10 cellular contexts compared by ENCODE assay signal in genomic region chr5:10726913-10727517, GRCh38. TPM values are rescaled to one million over a fixed set of nuclear protein-coding genes. Genes with fewer than 3 reads are reported as not detected.
A peak's percentile ranks its signal among the peaks of the same experiment; 100 is the strongest.
DNase-seq lines count a peak whose midpoint lies in the region; ATAC-seq and TF ChIP-seq lines count a peak whose summit lies in the region.
"Had no signal": no experiment of that assay in that cellular context is flagged by ENCODE, and none has a peak within 500 bp of the region (broad histone marks: within the 10 kb centered on the region; RNA-seq: fewer than 3 reads in every experiment).

No MANE protein-coding gene starts in this region.

- 50% methylated on average over 8 of the region's 8 CpGs for WGBS in right cardiac atrium
- WGBS in SK-N-SH (ENCODE audit: low lambda C conversion rate): 96% methylated on average over 6 of the region's 8 CpGs

- TF ChIP-seq EP300 in SK-N-SH (IDR thresholded peaks at IDR 0.05; ENCODE audit: borderline replicate concordance in 1 of 2, low read depth in 1 of 2, low read length in 1 of 2): no peak

- no peak for TF ChIP-seq CTCF in SK-N-SH (IDR thresholded peaks at IDR 0.05)

- intact Hi-C loops in right cardiac atrium (cut with DNase I): no loop called here
- intact Hi-C loops in posterior cingulate gyrus (cut with DNase I): no loop called here

- ATAC-seq in GM18502 (IDR thresholded peaks at IDR 0.05; ENCODE audit: poor library complexity, unreplicated experiment): peak; percentile 97
- ATAC-seq in GM21390 (IDR thresholded peaks at IDR 0.05; ENCODE audit: unreplicated experiment): peak; percentile 82
- peak; percentile 95 for ATAC-seq in HG03442 (IDR thresholded peaks at IDR 0.05; ENCODE audit: unreplicated experiment)
- no peak for ATAC-seq in right cardiac atrium
- ATAC-seq: naive thymus-derived CD8-positive, alpha-beta T cell had no signal

- H3K27me3 ChIP-seq in right cardiac atrium (ENCODE audit: control insufficient read depth, insufficient read depth): no peaks in the 10 kb centered on the region
- H3K27me3 ChIP-seq in SK-N-SH (ENCODE audit: insufficient read depth): no peaks in the 10 kb centered on the region
- H3K27me3 ChIP-seq: Peyer's patch had no signal

- H3K9me3 ChIP-seq in right cardiac atrium (ENCODE audit: control insufficient read depth, low read length) (peaks cover 2% of the 10 kb centered on the region), SK-N-SH (no peaks in the 10 kb centered on the region)
- H3K9me3 ChIP-seq: Peyer's patch had no signal

- peaks cover 0 to 14% of the 10 kb centered on the region in 2 experiments for H3K36me3 ChIP-seq in SK-N-SH (replicated peaks in 1 of 2; ENCODE audit: control insufficient read depth in 1 of 2, insufficient read depth in 2 of 2, low read length in 1 of 2)

- H2AFZ ChIP-seq in SK-N-SH (ENCODE audit: low read depth): no peak overlapping the region

- no peak overlapping the region for H3K4me3 ChIP-seq in right cardiac atrium (ENCODE audit: low read length)
- H3K4me3 ChIP-seq in SK-N-SH (ENCODE audit: low read depth in 2 of 2, low read length in 1 of 2): no peak overlapping the region
- H3K4me3 ChIP-seq: Peyer's patch had no signal

- peaks cover 25% of the 10 kb centered on the region for H3K79me2 ChIP-seq in SK-N-SH (ENCODE audit: insufficient read depth)

- H3K27ac ChIP-seq in right cardiac atrium (ENCODE audit: low read length): peak overlapping the region; percentile 9
- H3K27ac ChIP-seq in SK-N-SH (ENCODE audit: low read depth in 2 of 2, low read length in 1 of 2): peak overlapping the region in 1 of 2 experiments; percentile 94; a peak in 2 of 4 replicates

- H3K9ac ChIP-seq in SK-N-SH: no peak overlapping the region

- POLR2A ChIA-PET in SK-N-SH (lab: Yijun Ruan, JAX): no interaction called here

- no peak for DNase-seq in right cardiac atrium
- no peak for DNase-seq in posterior cingulate gyrus
- DNase-seq in kidney glomerular epithelial cell (lab: John Stamatoyannopoulos, UW): no peak
- no peak for DNase-seq in NCI-H1048 (lab: John Stamatoyannopoulos, UW)
- DNase-seq in SK-N-SH: no peak
- DNase-seq: naive thymus-derived CD8-positive, alpha-beta T cell had no signal

- peaks cover 32% of the 10 kb centered on the region for H3F3A ChIP-seq in SK-N-SH (replicated peaks; ENCODE audit: insufficient read depth)

- CTCF ChIA-PET in SK-N-SH (lab: Yijun Ruan, JAX): interaction anchor here (0.8 to 1.0 kb wide), 2 partner anchors 11 to 31 kb away, joined by 3 to 4 read pairs; no protein-coding TSS in a partner anchor

- no peak overlapping the region for H3K4me2 ChIP-seq in SK-N-SH

- TF ChIP-seq RAD21 in SK-N-SH (IDR thresholded peaks at IDR 0.05; ENCODE audit: low read length): no peak

- no peaks in the 10 kb centered on the region for H4K20me1 ChIP-seq in SK-N-SH (ENCODE audit: insufficient read depth)

- H3K4me1 ChIP-seq in right cardiac atrium (ENCODE audit: control insufficient read depth, insufficient read depth, low read length) (peaks cover 6% of the 10 kb centered on the region), SK-N-SH (ENCODE audit: control insufficient read depth in 1 of 2, insufficient read depth in 2 of 2, low read depth in 1 of 2, low read length in 1 of 2) (peaks cover 9 to 19% of the 10 kb centered on the region in 2 experiments)

- no peaks in the 10 kb centered on the region for H3K9me2 ChIP-seq in SK-N-SH

TF ChIP-seq in SK-N-SH, 30 proteins besides CTCF, POLR2A, EP300 and RAD21:
- TF ChIP-seq TAF1 (IDR thresholded peaks at IDR 0.05; ENCODE audit: borderline replicate concordance, low read depth, low read length) (no peak), GATA2 (CRISPR knock-in tag; IDR thresholded peaks at IDR 0.05) (no peak), NFIC (IDR thresholded peaks at IDR 0.05; ENCODE audit: borderline replicate concordance) (no peak), SIN3A (IDR thresholded peaks at IDR 0.05; ENCODE audit: borderline replicate concordance, low read depth, low read length) (no peak), CHD2 (IDR thresholded peaks at IDR 0.05; ENCODE audit: low read length, partially characterized antibody) (no peak), MXI1 (IDR thresholded peaks at IDR 0.05; ENCODE audit: low read depth, low read length) (no peak)
- TF ChIP-seq, protein P1, sequence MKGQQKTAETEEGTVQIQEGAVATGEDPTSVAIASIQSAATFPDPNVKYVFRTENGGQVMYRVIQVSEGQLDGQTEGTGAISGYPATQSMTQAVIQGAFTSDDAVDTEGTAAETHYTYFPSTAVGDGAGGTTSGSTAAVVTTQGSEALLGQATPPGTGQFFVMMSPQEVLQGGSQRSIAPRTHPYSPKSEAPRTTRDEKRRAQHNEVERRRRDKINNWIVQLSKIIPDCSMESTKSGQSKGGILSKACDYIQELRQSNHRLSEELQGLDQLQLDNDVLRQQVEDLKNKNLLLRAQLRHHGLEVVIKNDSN (IDR thresholded peaks at IDR 0.05; ENCODE audit: borderline replicate concordance, low read depth): no peak

RNA-seq across cellular contexts. Expression of gene DAP, which starts 34.0 kb away (rescaled TPM):
- total RNA-seq in right cardiac atrium: 10 to 100 TPM; 49.3 to 77.0 (median 61.5) TPM
- polyA plus RNA-seq in right cardiac atrium: 43.2 TPM
- 60.3 and 78.2 TPM in 2 replicates for polyA plus RNA-seq in SK-N-SH (2012; rRNA removed)
- polyA plus RNA-seq in SK-N-SH (2012; cell fraction: cytosol; rRNA removed): 94.3 and 110 TPM in 2 replicates
- 49.0 and 49.4 TPM in 2 replicates for polyA plus RNA-seq in SK-N-SH (2012; cell fraction: nucleus; rRNA removed)

Comparison
In these comparisons a context has a peak if more than half of its experiments do, and no peak if none do; other contexts are left out.
1. ATAC-seq: peak in GM18502 (single experiment), GM21390 (single experiment) and HG03442 (single experiment); none in right cardiac atrium (0 of 2).